30 cellular contexts compared by ENCODE assay signal in the genomic region with DNA sequence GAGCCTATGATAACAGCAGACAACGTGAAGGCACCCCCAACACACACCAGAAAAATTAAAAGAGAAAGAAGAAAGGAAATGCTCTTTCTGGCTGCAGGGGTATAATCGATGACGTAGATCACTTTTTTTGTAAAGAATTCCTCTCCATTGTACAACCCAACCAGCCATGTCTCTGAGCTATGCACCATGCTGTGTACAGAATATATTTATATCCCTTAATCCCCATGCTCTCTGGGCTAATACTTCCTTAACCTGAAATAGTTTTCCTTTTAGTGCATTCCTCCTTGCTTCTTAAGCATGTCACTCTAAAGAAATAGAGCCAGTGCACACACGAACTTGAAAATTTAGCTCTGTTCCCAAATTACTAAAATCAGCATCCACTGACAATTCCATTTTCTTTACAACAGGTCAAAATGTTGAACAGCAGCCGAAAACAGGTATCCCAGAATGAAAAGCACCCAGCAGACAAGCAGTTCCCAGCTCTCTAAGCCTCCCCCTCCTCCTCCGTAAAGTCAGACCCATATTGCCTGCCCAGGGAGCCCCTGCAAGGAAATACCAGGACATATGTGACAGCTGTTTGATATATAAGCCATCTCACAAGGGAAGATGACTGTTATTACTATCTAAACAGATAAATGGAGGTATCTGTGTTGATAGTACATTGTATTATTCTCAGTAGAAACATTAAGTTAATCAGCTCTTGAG.
"Had no signal": no experiment of that assay in that cellular context is flagged by ENCODE, and none has a peak within 500 bp of the region (broad histone marks: within the 10 kb centered on the region; RNA-seq: fewer than 3 reads in every experiment).

No MANE protein-coding gene starts in this region.

- H3K4me3 Mint-ChIP-seq: activated B cell treated with CpG ODN at 0.5 μM for 24 hours; activated CD4-positive, alpha-beta memory T cell treated with anti-CD3 and anti-CD28 coated beads for 36 hours; activated CD8-positive, alpha-beta memory T cell treated with anti-CD3 and anti-CD28 coated beads, Interleukin-2, amount 10 ng/mL, durations not matched to agents 7 days and 5 days; activated naive CD4-positive, alpha-beta T cell treated with anti-CD3 and anti-CD28 coated beads, Interleukin-2, amount 10 ng/mL, durations not matched to agents 7 days and 5 days; activated naive CD8-positive, alpha-beta T cell; activated naive CD8-positive, alpha-beta T cell treated with anti-CD3 and anti-CD28 coated beads, Interleukin-2, amount 50 U/mL, for 24 hours; brain had no signal

- H3K36me3 Mint-ChIP-seq: activated CD4-positive, alpha-beta memory T cell treated with anti-CD3 and anti-CD28 coated beads for 36 hours; activated CD8-positive, alpha-beta memory T cell treated with anti-CD3 and anti-CD28 coated beads, Interleukin-2, amount 10 ng/mL, durations not matched to agents 7 days and 5 days; activated naive CD4-positive, alpha-beta T cell treated with anti-CD3 and anti-CD28 coated beads, Interleukin-2, amount 10 ng/mL, durations not matched to agents 7 days and 5 days; activated naive CD8-positive, alpha-beta T cell; brain had no signal

- H3K27ac ChIP-seq: SJCRH30, SK-N-MC had no signal

- H3K9me3 ChIP-seq: MG63, SJCRH30 had no signal

- H3K9me3 Mint-ChIP-seq: activated B cell treated with CpG ODN at 0.5 μM for 24 hours; activated CD4-positive, alpha-beta memory T cell treated with anti-CD3 and anti-CD28 coated beads for 36 hours; activated naive CD4-positive, alpha-beta T cell treated with anti-CD3 and anti-CD28 coated beads, Interleukin-2, amount 10 ng/mL, durations not matched to agents 7 days and 5 days; activated naive CD8-positive, alpha-beta T cell treated with anti-CD3 and anti-CD28 coated beads, Interleukin-2, amount 50 U/mL, for 24 hours; brain had no signal

- H3K36me3 ChIP-seq: MG63, SJCRH30 had no signal

- ATAC-seq: activated CD8-positive, alpha-beta memory T cell treated with anti-CD3 and anti-CD28 coated beads, Interleukin-2, amount 10 ng/mL, durations not matched to agents 7 days and 5 days; activated naive CD8-positive, alpha-beta T cell treated with anti-CD3 and anti-CD28 coated beads, Interleukin-2, amount 50 U/mL, for 24 hours; Panc1 had no signal

- H3K27ac Mint-ChIP-seq: activated B cell treated with CpG ODN at 0.5 μM for 24 hours; activated CD4-positive, alpha-beta memory T cell treated with anti-CD3 and anti-CD28 coated beads for 36 hours; activated CD8-positive, alpha-beta memory T cell treated with anti-CD3 and anti-CD28 coated beads, Interleukin-2, amount 10 ng/mL, durations not matched to agents 7 days and 5 days; activated naive CD4-positive, alpha-beta T cell treated with anti-CD3 and anti-CD28 coated beads, Interleukin-2, amount 10 ng/mL, durations not matched to agents 7 days and 5 days; activated naive CD8-positive, alpha-beta T cell; activated naive CD8-positive, alpha-beta T cell treated with anti-CD3 and anti-CD28 coated beads, Interleukin-2, amount 50 U/mL, for 24 hours had no signal

- H3K4me1 ChIP-seq: SJCRH30 had no signal

- H3K27me3 Mint-ChIP-seq: activated B cell treated with CpG ODN at 0.5 μM for 24 hours; activated CD4-positive, alpha-beta memory T cell treated with anti-CD3 and anti-CD28 coated beads for 36 hours; activated CD8-positive, alpha-beta memory T cell treated with anti-CD3 and anti-CD28 coated beads, Interleukin-2, amount 10 ng/mL, durations not matched to agents 7 days and 5 days; activated naive CD4-positive, alpha-beta T cell treated with anti-CD3 and anti-CD28 coated beads, Interleukin-2, amount 10 ng/mL, durations not matched to agents 7 days and 5 days; activated naive CD8-positive, alpha-beta T cell; activated naive CD8-positive, alpha-beta T cell treated with anti-CD3 and anti-CD28 coated beads, Interleukin-2, amount 50 U/mL, for 24 hours; brain had no signal

- H3K4me3 ChIP-seq: MG63, SJCRH30, SK-N-MC had no signal

- H3K27me3 ChIP-seq: MG63, SJCRH30 had no signal

- DNase-seq: activated B cell treated with CpG ODN at 0.5 μM for 24 hours; activated CD4-positive, alpha-beta memory T cell treated with anti-CD3 and anti-CD28 coated beads for 36 hours; activated CD4-positive, alpha-beta T cell treated with anti-CD3 and anti-CD28 coated beads for 4 hours; activated CD4-positive, alpha-beta T cell treated with anti-CD3 and anti-CD28 coated beads, Interleukin-2, amount 50 U/mL, for 1 hour; activated CD4-positive, CD25-positive, alpha-beta regulatory T cell treated with anti-CD3 and anti-CD28 coated beads, Interleukin-2, amount 50 U/mL, for 72 hours; activated CD8-positive, alpha-beta memory T cell treated with anti-CD3 and anti-CD28 coated beads, Interleukin-2, amount 50 U/mL, for 48 hours; activated effector memory CD4-positive, alpha-beta T cell treated with Interleukin-2 at 50 U/mL for 16 hours; activated naive CD8-positive, alpha-beta T cell treated with anti-CD3 and anti-CD28 coated beads, Interleukin-2, amount 50 U/mL, for 24 hours; activated T-cell treated with anti-CD3 and anti-CD28 coated beads, Interleukin-2, amount 50 U/mL, for 48 hours; anterior cingulate cortex; caudate nucleus; cerebellar nuclear complex; Kasumi-1; KG1; MG63; NCI-H1092; NCI-H146; NCI-H187; NCI-H2029 treated with DMSO at 0.1 percent for 48 hours; NCI-H2107; NCI-H446; SHP77; SJCRH30; T1000 had no signal

- H3K4me1 Mint-ChIP-seq: activated B cell treated with CpG ODN at 0.5 μM for 24 hours; activated CD8-positive, alpha-beta memory T cell treated with anti-CD3 and anti-CD28 coated beads, Interleukin-2, amount 10 ng/mL, durations not matched to agents 7 days and 5 days; activated naive CD4-positive, alpha-beta T cell treated with anti-CD3 and anti-CD28 coated beads, Interleukin-2, amount 10 ng/mL, durations not matched to agents 7 days and 5 days; activated naive CD8-positive, alpha-beta T cell treated with anti-CD3 and anti-CD28 coated beads, Interleukin-2, amount 50 U/mL, for 24 hours had no signal
